22 cellular contexts compared by ENCODE assay signal in the genomic region with DNA sequence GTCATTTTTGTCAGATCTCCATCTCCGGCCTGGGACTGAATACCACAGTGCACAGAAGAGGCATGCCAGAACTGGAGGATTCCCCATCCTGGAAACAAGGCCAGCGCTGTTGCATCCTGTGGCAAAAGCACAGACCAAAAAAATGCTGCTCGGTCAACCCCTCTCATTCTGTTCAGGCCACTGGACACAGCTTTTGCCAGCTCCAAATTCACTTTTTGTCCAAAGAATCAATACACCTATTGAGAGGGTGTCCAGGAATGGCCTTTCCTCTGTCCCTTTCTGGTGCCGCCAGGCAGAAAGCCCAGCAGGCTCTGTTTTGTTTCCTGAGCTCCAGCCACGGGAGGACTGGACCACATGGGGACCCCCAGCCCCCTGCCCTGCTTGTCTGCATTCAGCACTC.
"Had no signal": no experiment of that assay in that cellular context is flagged by ENCODE, and none has a peak within 500 bp of the region (broad histone marks: within the 10 kb centered on the region; RNA-seq: fewer than 3 reads in every experiment).

No MANE protein-coding gene starts in this region.

- H3K4me1 ChIP-seq: colonic mucosa, esophagus muscularis mucosa, uterus had no signal

- H3K4me3 Mint-ChIP-seq: activated CD4-positive, alpha-beta memory T cell treated with anti-CD3 and anti-CD28 coated beads, Interleukin-2, amount 10 ng/mL, durations not matched to agents 7 days and 5 days; activated CD4-positive, alpha-beta T cell treated with anti-CD3 and anti-CD28 coated beads, Interleukin-2, amount 10 ng/mL, durations not matched to agents 24 days and 14 days; activated naive CD4-positive, alpha-beta T cell treated with anti-CD3 and anti-CD28 coated beads for 36 hours; activated naive CD8-positive, alpha-beta T cell treated with anti-CD3 and anti-CD28 coated beads, Interleukin-2, amount 10 ng/mL, durations not matched to agents 7 days and 5 days; activated T-cell treated with anti-CD3 and anti-CD28 coated beads, Interleukin-2, amount 50 U/mL, for 72 hours; naive thymus-derived CD4-positive, alpha-beta T cell; stimulated activated naive CD8-positive, alpha-beta T cell treated with anti-CD3 and anti-CD28 coated beads, Interleukin-15, Interleukin-2, amounts not matched to agents 100 ng/mL and 50 ng/mL, for 24 hours; T-helper 17 cell had no signal

- H3K27ac ChIP-seq: colonic mucosa, esophagus muscularis mucosa, ovary, uterus had no signal

- DNase-seq: activated CD4-positive, alpha-beta memory T cell treated with anti-CD3 and anti-CD28 coated beads, Interleukin-2, amount 10 ng/mL, durations not matched to agents 7 days and 5 days; activated CD4-positive, alpha-beta T cell treated with anti-CD3 and anti-CD28 coated beads, Interleukin-2, amount 10 ng/mL, durations not matched to agents 24 days and 14 days; activated effector memory CD4-positive, alpha-beta T cell treated with Interleukin-2 at 50 U/mL for 16 hours; activated naive CD4-positive, alpha-beta T cell treated with anti-CD3 and anti-CD28 coated beads for 36 hours; activated naive CD8-positive, alpha-beta T cell treated with anti-CD3 and anti-CD28 coated beads, Interleukin-2, amount 10 ng/mL, durations not matched to agents 7 days and 5 days; activated T-cell treated with anti-CD3 and anti-CD28 coated beads, Interleukin-2, amount 50 U/mL, for 72 hours; central memory CD4-positive, alpha-beta T cell; colonic mucosa; left colon; mesendoderm; naive thymus-derived CD4-positive, alpha-beta T cell; ovary; right cardiac atrium; stimulated activated CD4-positive, alpha-beta T cell treated with anti-CD3 and anti-CD28 coated beads, Interleukin-4, amount 100 ng/mL, for 4 hours; SW 1271; T-helper 17 cell; trophoblast cell; uterus had no signal

- H3K27me3 Mint-ChIP-seq: brain; stimulated activated naive CD8-positive, alpha-beta T cell treated with anti-CD3 and anti-CD28 coated beads, Interleukin-15, Interleukin-2, amounts not matched to agents 100 ng/mL and 50 ng/mL, for 24 hours had no signal

- H3K36me3 Mint-ChIP-seq: activated naive CD8-positive, alpha-beta T cell treated with anti-CD3 and anti-CD28 coated beads, Interleukin-2, amount 10 ng/mL, durations not matched to agents 7 days and 5 days; brain; naive thymus-derived CD4-positive, alpha-beta T cell had no signal

- H3K27ac Mint-ChIP-seq: activated CD4-positive, alpha-beta memory T cell treated with anti-CD3 and anti-CD28 coated beads, Interleukin-2, amount 10 ng/mL, durations not matched to agents 7 days and 5 days; activated CD4-positive, alpha-beta T cell treated with anti-CD3 and anti-CD28 coated beads, Interleukin-2, amount 10 ng/mL, durations not matched to agents 24 days and 14 days; activated naive CD4-positive, alpha-beta T cell treated with anti-CD3 and anti-CD28 coated beads for 36 hours; activated naive CD8-positive, alpha-beta T cell treated with anti-CD3 and anti-CD28 coated beads, Interleukin-2, amount 10 ng/mL, durations not matched to agents 7 days and 5 days; activated T-cell treated with anti-CD3 and anti-CD28 coated beads, Interleukin-2, amount 50 U/mL, for 72 hours; naive thymus-derived CD4-positive, alpha-beta T cell; stimulated activated naive CD8-positive, alpha-beta T cell treated with anti-CD3 and anti-CD28 coated beads, Interleukin-15, Interleukin-2, amounts not matched to agents 100 ng/mL and 50 ng/mL, for 24 hours; T-helper 17 cell had no signal

- H3K27me3 ChIP-seq: colonic mucosa, esophagus muscularis mucosa, ovary, uterus had no signal

- ATAC-seq: activated CD4-positive, CD25-positive, alpha-beta regulatory T cell treated with anti-CD3 and anti-CD28 coated beads, Interleukin-2, amount 50 U/mL, for 24 hours; activated T-cell treated with anti-CD3 and anti-CD28 coated beads, Interleukin-2, amount 50 U/mL, for 72 hours; left colon; naive thymus-derived CD4-positive, alpha-beta T cell; right cardiac atrium; T-helper 17 cell had no signal

- H3K4me3 ChIP-seq: colonic mucosa, esophagus muscularis mucosa, ovary, uterus had no signal

- H3K4me1 Mint-ChIP-seq: activated CD4-positive, alpha-beta memory T cell treated with anti-CD3 and anti-CD28 coated beads, Interleukin-2, amount 10 ng/mL, durations not matched to agents 7 days and 5 days; activated CD4-positive, alpha-beta T cell treated with anti-CD3 and anti-CD28 coated beads, Interleukin-2, amount 10 ng/mL, durations not matched to agents 24 days and 14 days; activated naive CD8-positive, alpha-beta T cell treated with anti-CD3 and anti-CD28 coated beads, Interleukin-2, amount 10 ng/mL, durations not matched to agents 7 days and 5 days; naive thymus-derived CD4-positive, alpha-beta T cell; T-helper 17 cell had no signal

- H3K9me3 Mint-ChIP-seq: activated CD4-positive, alpha-beta memory T cell treated with anti-CD3 and anti-CD28 coated beads, Interleukin-2, amount 10 ng/mL, durations not matched to agents 7 days and 5 days; activated CD4-positive, alpha-beta T cell treated with anti-CD3 and anti-CD28 coated beads, Interleukin-2, amount 10 ng/mL, durations not matched to agents 24 days and 14 days; activated naive CD4-positive, alpha-beta T cell treated with anti-CD3 and anti-CD28 coated beads for 36 hours; activated naive CD8-positive, alpha-beta T cell treated with anti-CD3 and anti-CD28 coated beads, Interleukin-2, amount 10 ng/mL, durations not matched to agents 7 days and 5 days; activated T-cell treated with anti-CD3 and anti-CD28 coated beads, Interleukin-2, amount 50 U/mL, for 72 hours; stimulated activated naive CD8-positive, alpha-beta T cell treated with anti-CD3 and anti-CD28 coated beads, Interleukin-15, Interleukin-2, amounts not matched to agents 100 ng/mL and 50 ng/mL, for 24 hours had no signal

- H3K36me3 ChIP-seq: colonic mucosa, esophagus muscularis mucosa, ovary, uterus had no signal

- H3K9me3 ChIP-seq: colonic mucosa, esophagus muscularis mucosa, ovary, uterus had no signal
